In the genomic region with DNA sequence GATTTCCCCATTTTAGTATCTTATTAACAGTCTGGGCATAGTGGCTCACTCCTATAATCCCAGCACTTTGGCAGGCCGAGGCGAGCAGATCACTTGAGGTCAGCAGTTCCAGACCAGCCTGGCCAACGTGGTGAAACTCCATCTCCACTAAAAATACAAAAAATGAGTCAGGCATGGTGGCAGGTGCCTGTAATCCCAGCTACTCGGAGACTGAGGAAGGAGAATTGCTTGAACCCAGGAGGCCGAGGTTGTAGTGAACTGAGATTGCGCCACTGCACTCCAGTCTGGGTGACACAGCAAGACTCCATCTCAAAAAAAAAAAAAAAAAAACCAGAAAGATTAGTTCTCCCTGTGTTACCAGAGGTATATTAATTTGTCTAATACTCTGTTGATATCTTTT, we compare ENCODE assay signal across 1 cellular context. TPM values are rescaled to one million over a fixed set of nuclear protein-coding genes. Genes with fewer than 3 reads are reported as not detected.
"Had no signal": no experiment of that assay in that cellular context is flagged by ENCODE, and none has a peak within 500 bp of the region (broad histone marks: within the 10 kb centered on the region; RNA-seq: fewer than 3 reads in every experiment).

No MANE protein-coding gene starts in this region.

RNA-seq across cellular contexts. Expression of a gene that starts 52.3 kb away (rescaled TPM):
- polyA plus RNA-seq: mammary epithelial cell had no signal
